Comparison of ENCODE assay signal across 1 cellular context in genomic region chr3:50539887-50540286, GRCh38.
TF ChIP-seq lines count a peak whose summit lies in the region.

No MANE protein-coding gene starts in this region.

TF ChIP-seq in K562, 482 proteins besides CTCF, POLR2A, EP300 and RAD21 (continued from another document and continues in another):
- no peak for TF ChIP-seq NKRF (IDR thresholded peaks at IDR 0.05; ENCODE audit: borderline replicate concordance)
- TF ChIP-seq RBBP5 (IDR thresholded peaks at IDR 0.05; ENCODE audit: borderline replicate concordance, insufficient read depth, low read length, poor library complexity, severe bottlenecking), result peak; percentile 10
- peak; percentile 40; the same call in 1 of the 2 replicates for TF ChIP-seq MYC (IDR thresholded peaks at IDR 0.05; ENCODE audit: low read depth, low read length)
- TF ChIP-seq MYC (CRISPR knock-in tag; IDR thresholded peaks at IDR 0.05; ENCODE audit: borderline replicate concordance, low read depth), result no peak
- peak; percentile 88 for TF ChIP-seq MGA (IDR thresholded peaks at IDR 0.05)
- TF ChIP-seq ZNF696 (CRISPR knock-in tag; conservative IDR thresholded peaks at IDR 0.05), result no peak
- no peak for TF ChIP-seq U2AF1 (optimal IDR thresholded peaks at IDR 0.05; ENCODE audit: low read depth, low read length)
- no peak for TF ChIP-seq ETV1 (tag; conservative IDR thresholded peaks at IDR 0.05; ENCODE audit: low read depth)
- no peak for TF ChIP-seq NUFIP1 (IDR thresholded peaks at IDR 0.05; ENCODE audit: partially characterized antibody)
- TF ChIP-seq HDAC6 (IDR thresholded peaks at IDR 0.05; ENCODE audit: low read depth, low read length), result no peak
- TF ChIP-seq ZNF449 (CRISPR knock-in tag; IDR thresholded peaks at IDR 0.05), result no peak
- TF ChIP-seq ESRRA (IDR thresholded peaks at IDR 0.05; ENCODE audit: borderline replicate concordance, low read depth), result 0 out of 2 replicates have a peak, but pooled peaks have one; percentile 1
- TF ChIP-seq SRSF1 (IDR thresholded peaks at IDR 0.05; ENCODE audit: low read depth, low read length), result no peak
- no peak for TF ChIP-seq DIDO1 (tag; IDR thresholded peaks at IDR 0.05; ENCODE audit: low read depth)
- no peak for TF ChIP-seq AFF4 (CRISPR knock-in tag; IDR thresholded peaks at IDR 0.05)
- no peak for TF ChIP-seq TEAD2 (tag; IDR thresholded peaks at IDR 0.05)
- peak; percentile 15; the same call in 1 of the 2 replicates for TF ChIP-seq USF2 (CRISPR knock-in tag; IDR thresholded peaks at IDR 0.05)
- TF ChIP-seq NR3C1 (CRISPR knock-in tag; IDR thresholded peaks at IDR 0.05), result no peak
- TF ChIP-seq OTX1 (CRISPR knock-in tag; IDR thresholded peaks at IDR 0.05), result no peak
- no peak for TF ChIP-seq SIN3A (IDR thresholded peaks at IDR 0.05; ENCODE audit: borderline replicate concordance in 2 of 2, control insufficient read depth in 1 of 2, low read depth in 2 of 2, low read length in 2 of 2)
- no peak for TF ChIP-seq ZBTB5 (IDR thresholded peaks at IDR 0.05)
- no peak for TF ChIP-seq MTA2 (IDR thresholded peaks at IDR 0.05; ENCODE audit: low read depth)
- TF ChIP-seq CTBP1 (IDR thresholded peaks at IDR 0.05; ENCODE audit: borderline replicate concordance), result peak; percentile 72
- TF ChIP-seq MYNN (IDR thresholded peaks at IDR 0.05), result no peak
- no peak for TF ChIP-seq MYNN (CRISPR knock-in tag; IDR thresholded peaks at IDR 0.05)
- no peak for TF ChIP-seq NELFE (IDR thresholded peaks at IDR 0.05; ENCODE audit: insufficient read depth, insufficient read length)
- peak in 1 of 2 experiments; percentile 25; a peak in 2 of 4 replicates for TF ChIP-seq FOXK2 (conservative IDR thresholded peaks at IDR 0.05 in 1 of 2, IDR thresholded peaks at IDR 0.05 in 1 of 2; ENCODE audit: low read depth in 2 of 2)
- TF ChIP-seq HSF4 (CRISPR knock-in tag; IDR thresholded peaks at IDR 0.05; ENCODE audit: borderline replicate concordance), result no peak
- no peak for TF ChIP-seq ZNF316 (IDR thresholded peaks at IDR 0.05)
- TF ChIP-seq ZNF561 (CRISPR knock-in tag; conservative IDR thresholded peaks at IDR 0.05), result no peak
- TF ChIP-seq ZNF586 (CRISPR knock-in tag; conservative IDR thresholded peaks at IDR 0.05), result no peak
- no peak for TF ChIP-seq GATA2 (CRISPR knock-in tag; IDR thresholded peaks at IDR 0.05)
- TF ChIP-seq ARID2 (IDR thresholded peaks at IDR 0.05), result no peak
- TF ChIP-seq IFI16 (CRISPR knock-in tag; IDR thresholded peaks at IDR 0.05), result no peak
- no peak for TF ChIP-seq CHCHD3 (CRISPR knock-in tag; IDR thresholded peaks at IDR 0.05)
- TF ChIP-seq FOXK1 (CRISPR knock-in tag; IDR thresholded peaks at IDR 0.05; ENCODE audit: borderline replicate concordance), result no peak
- TF ChIP-seq EP400 (IDR thresholded peaks at IDR 0.05), result peak; percentile 73; the same call in 1 of the 2 replicates
- no peak for TF ChIP-seq ZNF347 (CRISPR knock-in tag; IDR thresholded peaks at IDR 0.05; ENCODE audit: low read depth)
- TF ChIP-seq ZBTB2 (IDR thresholded peaks at IDR 0.05), result no peak
- no peak for TF ChIP-seq KLF13 (tag; IDR thresholded peaks at IDR 0.05; ENCODE audit: borderline replicate concordance, low read depth)
